In genomic region chr15:44010114-44010513, GRCh38 we compare ENCODE assay signal across 18 cellular contexts.
DNase-seq lines count a peak whose midpoint lies in the region; ATAC-seq and TF ChIP-seq lines count a peak whose summit lies in the region.
"Had no signal": no experiment of that assay in that cellular context is flagged by ENCODE, and none has a peak within 500 bp of the region (broad histone marks: within the 10 kb centered on the region; RNA-seq: fewer than 3 reads in every experiment).

No MANE protein-coding gene starts in this region.

- 60% methylated on average over 1 of the region's 1 CpG for WGBS in right lobe of liver (ENCODE audit: insufficient coverage, low coverage, low lambda C conversion rate, missing lambda C conversion rate)

- no peak for TF ChIP-seq CTCF in AG10803 (conservative IDR thresholded peaks at IDR 0.05; ENCODE audit: low read length)
- TF ChIP-seq CTCF in choroid plexus epithelial cell (conservative IDR thresholded peaks at IDR 0.05; ENCODE audit: low read depth, low read length) = no peak
- TF ChIP-seq CTCF in left lung (IDR thresholded peaks at IDR 0.05) = no peak
- TF ChIP-seq CTCF in right lobe of liver (IDR thresholded peaks at IDR 0.05) = no peak
- no peak for TF ChIP-seq CTCF in right atrium auricular region (IDR thresholded peaks at IDR 0.05)

- DNase-seq in AG10803 (ENCODE audit: low read depth) = peak; percentile 71
- peak; percentile 73 for DNase-seq in LHCN-M2 (ENCODE audit: low read depth)
- DNase-seq in choroid plexus epithelial cell (ENCODE audit: low read depth) = peak; percentile 68
- DNase-seq in left lung = no peak
- DNase-seq in right lobe of liver = no peak
- no peak for DNase-seq in right atrium auricular region (ENCODE audit: low spot score)
- DNase-seq in globus pallidus (ENCODE audit: low spot score) = no peak
- DNase-seq: amniotic stem cell; DMS 273 treated with DMSO at 0.1 percent for 48 hours; erythroblast; left ventricle myocardium superior; NCI-H2081; stimulated activated naive CD8-positive, alpha-beta T cell treated with anti-CD3 and anti-CD28 coated beads, Interleukin-15, amount 100 ng/mL, for 72 hours; WERI-Rb-1 had no signal

- H3K27me3 ChIP-seq in left lung = no peaks in the 10 kb centered on the region
- H3K27me3 ChIP-seq in right lobe of liver = no peaks in the 10 kb centered on the region
- H3K27me3 ChIP-seq in right atrium auricular region = no peaks in the 10 kb centered on the region
- H3K27me3 ChIP-seq: BLaER1 had no signal

- no peaks in the 10 kb centered on the region for H3K36me3 ChIP-seq in left lung
- H3K36me3 ChIP-seq in right lobe of liver = no peaks in the 10 kb centered on the region
- no peaks in the 10 kb centered on the region for H3K36me3 ChIP-seq in right atrium auricular region
- H3K36me3 ChIP-seq: BLaER1, WERI-Rb-1 had no signal

- intact Hi-C loops in left lung (cut with DNase I) = no loop called here
- intact Hi-C loops in right lobe of liver (cut with DNase I) = no loop called here

- ATAC-seq in left lung (peak; percentile 56), right lobe of liver (no peak), GM21576 (IDR thresholded peaks at IDR 0.05; ENCODE audit: unreplicated experiment) (no peak)
- ATAC-seq: GM23338; left ventricle myocardium superior; stimulated activated naive CD8-positive, alpha-beta T cell treated with anti-CD3 and anti-CD28 coated beads, Interleukin-15, amount 100 ng/mL, for 72 hours had no signal

- TF ChIP-seq POLR2A in right lobe of liver (IDR thresholded peaks at IDR 0.05) = no peak

- H3K27ac ChIP-seq in left lung (no peak overlapping the region), right lobe of liver (no peak overlapping the region), right atrium auricular region (no peak overlapping the region)
- H3K27ac ChIP-seq: BLaER1, coronary artery, WERI-Rb-1 had no signal

- H3K4me3 ChIP-seq in AG10803 (ENCODE audit: low read length) = no peak overlapping the region
- no peak overlapping the region for H3K4me3 ChIP-seq in choroid plexus epithelial cell (ENCODE audit: low read depth, low read length)
- no peak overlapping the region for H3K4me3 ChIP-seq in left lung
- no peak overlapping the region for H3K4me3 ChIP-seq in right lobe of liver
- no peak overlapping the region for H3K4me3 ChIP-seq in right atrium auricular region
- H3K4me3 ChIP-seq: BLaER1, coronary artery, GM23338 had no signal

- H3K4me1 ChIP-seq in left lung (no peaks in the 10 kb centered on the region), right lobe of liver (no peaks in the 10 kb centered on the region), right atrium auricular region (no peaks in the 10 kb centered on the region)
- H3K4me1 ChIP-seq: BLaER1 had no signal

- H3K9me3 ChIP-seq in left lung = no peaks in the 10 kb centered on the region
- H3K9me3 ChIP-seq in right lobe of liver = no peaks in the 10 kb centered on the region
- no peaks in the 10 kb centered on the region for H3K9me3 ChIP-seq in right atrium auricular region

Comparison
In these comparisons a context has a peak if more than half of its experiments do, and no peak if none do; other contexts are left out.
1. DNase-seq: peak in AG10803 (single experiment), LHCN-M2 (single experiment) and choroid plexus epithelial cell (single experiment); none in left lung (0 of 2), right lobe of liver (0 of 3), right atrium auricular region (single experiment) and globus pallidus (single experiment).